Comparison of ENCODE assay signal across 15 cellular contexts in the genomic region with DNA sequence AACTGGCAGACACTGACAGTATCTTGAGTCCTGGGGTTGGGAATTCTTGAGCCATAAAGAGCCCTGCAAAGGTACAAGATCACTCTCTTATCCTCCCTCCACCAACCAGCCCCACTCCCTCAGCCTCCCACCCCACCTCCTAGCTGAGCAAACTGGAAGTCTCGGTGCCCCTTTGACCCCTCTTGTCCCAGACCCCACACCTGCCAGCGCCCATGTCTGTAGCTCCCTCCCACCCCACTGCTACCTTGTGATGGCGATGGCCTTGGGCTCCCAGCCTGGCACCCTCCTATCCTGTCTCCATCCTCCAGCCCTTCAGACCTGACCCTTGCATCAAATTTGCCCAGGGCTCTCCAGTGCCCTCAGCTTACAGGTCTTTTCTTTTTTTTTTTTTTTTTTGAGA. TPM values are rescaled to one million over a fixed set of nuclear protein-coding genes. Genes with fewer than 3 reads are reported as not detected.
A peak's percentile ranks its signal among the peaks of the same experiment; 100 is the strongest.
DNase-seq lines count a peak whose midpoint lies in the region; ATAC-seq and TF ChIP-seq lines count a peak whose summit lies in the region.
"Had no signal": no experiment of that assay in that cellular context is flagged by ENCODE, and none has a peak within 500 bp of the region (broad histone marks: within the 10 kb centered on the region; RNA-seq: fewer than 3 reads in every experiment).

No MANE protein-coding gene starts in this region.

- H3K9me3 Mint-ChIP-seq in natural killer cell treated with Interleukin-12 subunit alpha and Interleukin-12 subunit beta and Interleukin-15 and Interleukin-18, amount 100 ng/mL, for 72 hours, result no peaks in the 10 kb centered on the region
- H3K9me3 Mint-ChIP-seq in natural killer cell, result no peaks in the 10 kb centered on the region
- H3K9me3 Mint-ChIP-seq in WTC11, result no peaks in the 10 kb centered on the region

- intact Hi-C loops in natural killer cell (cut with micrococcal nuclease) (loop anchor here (10.0 kb wide), 1 partner anchor 639 kb away; the partner anchor contains the start of gene FAM136A), sciatic nerve (cut with DNase I) (no loop called here)

- H3K27ac Mint-ChIP-seq in natural killer cell treated with Interleukin-12 subunit alpha and Interleukin-12 subunit beta and Interleukin-15 and Interleukin-18, amount 100 ng/mL, for 72 hours, result peak overlapping the region in 1 of 2 donors; percentile 63
- H3K27ac Mint-ChIP-seq in natural killer cell (no peak overlapping the region), WTC11 (no peak overlapping the region)

- peak; percentile 55 for DNase-seq in natural killer cell treated with Interleukin-12 subunit alpha and Interleukin-12 subunit beta and Interleukin-15 and Interleukin-18, amount 100 ng/mL, for 72 hours (ENCODE audit: low spot score)
- DNase-seq in natural killer cell, result no peak
- peak; percentile 44 for DNase-seq in ecto neural progenitor cell (ENCODE audit: low spot score)
- DNase-seq in sciatic nerve (ENCODE audit: low spot score), result peak; percentile 42
- no peak for DNase-seq in activated gamma-delta T cell treated with Interleukin-2 at 50 U/mL for 16 hours
- no peak for DNase-seq in NCI-H2171 (lab: John Stamatoyannopoulos, UW)
- DNase-seq in WTC11 (ENCODE audit: low spot score), result no peak
- DNase-seq: ACHN, AML-193, HCEC 1CT, NCI-H1417 treated with DMSO at 0.1 percent for 48 hours, NCI-H187 treated with DMSO at 0.1 percent for 48 hours, NCI-H226, NCI-H524 treated with DMSO at 0.1 percent for 48 hours had no signal

- H3K27me3 Mint-ChIP-seq in natural killer cell treated with Interleukin-12 subunit alpha and Interleukin-12 subunit beta and Interleukin-15 and Interleukin-18, amount 100 ng/mL, for 72 hours, result peaks cover 11 to 17% of the 10 kb centered on the region in 2 donors
- H3K27me3 Mint-ChIP-seq in natural killer cell (ENCODE audit: low read depth in 2 of 2), result peaks cover 12 to 22% of the 10 kb centered on the region in 2 donors
- H3K27me3 Mint-ChIP-seq in WTC11 (ENCODE audit: low read depth), result peaks cover 84% of the 10 kb centered on the region

- H3K4me1 Mint-ChIP-seq in natural killer cell treated with Interleukin-12 subunit alpha and Interleukin-12 subunit beta and Interleukin-15 and Interleukin-18, amount 100 ng/mL, for 72 hours (ENCODE audit: low read depth in 2 of 2), result peaks cover 22 to 25% of the 10 kb centered on the region in 2 donors
- peaks cover 9 to 11% of the 10 kb centered on the region in 2 donors for H3K4me1 Mint-ChIP-seq in natural killer cell
- H3K4me1 Mint-ChIP-seq in WTC11, result peaks cover 25% of the 10 kb centered on the region

- no peaks in the 10 kb centered on the region for H3K36me3 Mint-ChIP-seq in natural killer cell treated with Interleukin-12 subunit alpha and Interleukin-12 subunit beta and Interleukin-15 and Interleukin-18, amount 100 ng/mL, for 72 hours
- no peaks in the 10 kb centered on the region for H3K36me3 Mint-ChIP-seq in natural killer cell
- no peaks in the 10 kb centered on the region for H3K36me3 Mint-ChIP-seq in WTC11

- no peak overlapping the region for H3K4me3 Mint-ChIP-seq in natural killer cell treated with Interleukin-12 subunit alpha and Interleukin-12 subunit beta and Interleukin-15 and Interleukin-18, amount 100 ng/mL, for 72 hours
- no peak overlapping the region for H3K4me3 Mint-ChIP-seq in natural killer cell
- no peak overlapping the region for H3K4me3 Mint-ChIP-seq in WTC11

- CTCF ChIA-PET in WTC11 (lab: Charles Lee), result interaction anchor here (0.7 to 8.0 kb wide), 6 partner anchors 19 to 479 kb away, joined by 3 to 159 read pairs (median 6); partner anchors contain the start of gene ADD2

- POLR2A ChIA-PET in WTC11 (lab: Charles Lee), result interaction anchor here (0.5 to 0.7 kb wide), 2 partner anchors 29 to 113 kb away, joined by 3 to 6 read pairs; no protein-coding TSS in a partner anchor

- ATAC-seq in natural killer cell treated with Interleukin-12 subunit alpha and Interleukin-12 subunit beta and Interleukin-15 and Interleukin-18, amount 100 ng/mL, for 72 hours, result no peak
- no peak for ATAC-seq in natural killer cell
- no peak for ATAC-seq in sciatic nerve
- no peak for ATAC-seq in WTC11
- ATAC-seq: Panc1 had no signal

- no peak for TF ChIP-seq CTCF in natural killer cell (IDR thresholded peaks at IDR 0.05)
- no peak for TF ChIP-seq CTCF in WTC11 (IDR thresholded peaks at IDR 0.05)

TF ChIP-seq in WTC11, 78 proteins besides CTCF, POLR2A, EP300 and RAD21 (continues in another document):
- TF ChIP-seq NFATC4 (CRISPR knock-in tag; IDR thresholded peaks at IDR 0.05), result no peak
- TF ChIP-seq, protein P1, sequence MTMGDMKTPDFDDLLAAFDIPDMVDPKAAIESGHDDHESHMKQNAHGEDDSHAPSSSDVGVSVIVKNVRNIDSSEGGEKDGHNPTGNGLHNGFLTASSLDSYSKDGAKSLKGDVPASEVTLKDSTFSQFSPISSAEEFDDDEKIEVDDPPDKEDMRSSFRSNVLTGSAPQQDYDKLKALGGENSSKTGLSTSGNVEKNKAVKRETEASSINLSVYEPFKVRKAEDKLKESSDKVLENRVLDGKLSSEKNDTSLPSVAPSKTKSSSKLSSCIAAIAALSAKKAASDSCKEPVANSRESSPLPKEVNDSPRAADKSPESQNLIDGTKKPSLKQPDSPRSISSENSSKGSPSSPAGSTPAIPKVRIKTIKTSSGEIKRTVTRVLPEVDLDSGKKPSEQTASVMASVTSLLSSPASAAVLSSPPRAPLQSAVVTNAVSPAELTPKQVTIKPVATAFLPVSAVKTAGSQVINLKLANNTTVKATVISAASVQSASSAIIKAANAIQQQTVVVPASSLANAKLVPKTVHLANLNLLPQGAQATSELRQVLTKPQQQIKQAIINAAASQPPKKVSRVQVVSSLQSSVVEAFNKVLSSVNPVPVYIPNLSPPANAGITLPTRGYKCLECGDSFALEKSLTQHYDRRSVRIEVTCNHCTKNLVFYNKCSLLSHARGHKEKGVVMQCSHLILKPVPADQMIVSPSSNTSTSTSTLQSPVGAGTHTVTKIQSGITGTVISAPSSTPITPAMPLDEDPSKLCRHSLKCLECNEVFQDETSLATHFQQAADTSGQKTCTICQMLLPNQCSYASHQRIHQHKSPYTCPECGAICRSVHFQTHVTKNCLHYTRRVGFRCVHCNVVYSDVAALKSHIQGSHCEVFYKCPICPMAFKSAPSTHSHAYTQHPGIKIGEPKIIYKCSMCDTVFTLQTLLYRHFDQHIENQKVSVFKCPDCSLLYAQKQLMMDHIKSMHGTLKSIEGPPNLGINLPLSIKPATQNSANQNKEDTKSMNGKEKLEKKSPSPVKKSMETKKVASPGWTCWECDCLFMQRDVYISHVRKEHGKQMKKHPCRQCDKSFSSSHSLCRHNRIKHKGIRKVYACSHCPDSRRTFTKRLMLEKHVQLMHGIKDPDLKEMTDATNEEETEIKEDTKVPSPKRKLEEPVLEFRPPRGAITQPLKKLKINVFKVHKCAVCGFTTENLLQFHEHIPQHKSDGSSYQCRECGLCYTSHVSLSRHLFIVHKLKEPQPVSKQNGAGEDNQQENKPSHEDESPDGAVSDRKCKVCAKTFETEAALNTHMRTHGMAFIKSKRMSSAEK (CRISPR knock-in tag; IDR thresholded peaks at IDR 0.05; ENCODE audit: borderline replicate concordance), result no peak
- no peak for TF ChIP-seq CREB1 (CRISPR knock-in tag; IDR thresholded peaks at IDR 0.05)
- TF ChIP-seq SMAD3 (CRISPR knock-in tag; IDR thresholded peaks at IDR 0.05; ENCODE audit: borderline replicate concordance), result no peak
- TF ChIP-seq GABPB1 (CRISPR knock-in tag; IDR thresholded peaks at IDR 0.05), result no peak
- no peak for TF ChIP-seq SMAD4 (CRISPR knock-in tag; IDR thresholded peaks at IDR 0.05)
- TF ChIP-seq, protein P2, sequence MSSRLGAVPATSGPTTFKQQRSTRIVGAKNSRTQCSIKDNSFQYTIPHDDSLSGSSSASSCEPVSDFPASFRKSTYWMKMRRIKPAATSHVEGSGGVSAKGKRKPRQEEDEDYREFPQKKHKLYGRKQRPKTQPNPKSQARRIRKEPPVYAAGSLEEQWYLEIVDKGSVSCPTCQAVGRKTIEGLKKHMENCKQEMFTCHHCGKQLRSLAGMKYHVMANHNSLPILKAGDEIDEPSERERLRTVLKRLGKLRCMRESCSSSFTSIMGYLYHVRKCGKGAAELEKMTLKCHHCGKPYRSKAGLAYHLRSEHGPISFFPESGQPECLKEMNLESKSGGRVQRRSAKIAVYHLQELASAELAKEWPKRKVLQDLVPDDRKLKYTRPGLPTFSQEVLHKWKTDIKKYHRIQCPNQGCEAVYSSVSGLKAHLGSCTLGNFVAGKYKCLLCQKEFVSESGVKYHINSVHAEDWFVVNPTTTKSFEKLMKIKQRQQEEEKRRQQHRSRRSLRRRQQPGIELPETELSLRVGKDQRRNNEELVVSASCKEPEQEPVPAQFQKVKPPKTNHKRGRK (CRISPR knock-in tag; IDR thresholded peaks at IDR 0.05; ENCODE audit: borderline replicate concordance), result no peak
- TF ChIP-seq RORB (CRISPR knock-in tag; IDR thresholded peaks at IDR 0.05), result no peak
- TF ChIP-seq, protein P3, sequence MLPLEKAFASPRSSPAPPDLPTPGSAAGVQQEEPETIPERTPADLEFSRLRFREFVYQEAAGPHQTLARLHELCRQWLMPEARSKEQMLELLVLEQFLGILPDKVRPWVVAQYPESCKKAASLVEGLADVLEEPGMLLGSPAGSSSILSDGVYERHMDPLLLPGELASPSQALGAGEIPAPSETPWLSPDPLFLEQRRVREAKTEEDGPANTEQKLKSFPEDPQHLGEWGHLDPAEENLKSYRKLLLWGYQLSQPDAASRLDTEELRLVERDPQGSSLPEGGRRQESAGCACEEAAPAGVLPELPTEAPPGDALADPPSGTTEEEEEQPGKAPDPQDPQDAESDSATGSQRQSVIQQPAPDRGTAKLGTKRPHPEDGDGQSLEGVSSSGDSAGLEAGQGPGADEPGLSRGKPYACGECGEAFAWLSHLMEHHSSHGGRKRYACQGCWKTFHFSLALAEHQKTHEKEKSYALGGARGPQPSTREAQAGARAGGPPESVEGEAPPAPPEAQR (CRISPR knock-in tag; IDR thresholded peaks at IDR 0.05), result no peak

RNA-seq across cellular contexts. Expression of gene ATP6V1B1, which starts 8.6 kb away (rescaled TPM):
- 1 to 10 TPM; 6.5 to 7.2 TPM for total RNA-seq in natural killer cell treated with Interleukin-12 subunit alpha and Interleukin-12 subunit beta and Interleukin-15 and Interleukin-18, amount 100 ng/mL, for 72 hours
- not detected for total RNA-seq in natural killer cell
- 1.3 TPM for total RNA-seq in sciatic nerve
- total RNA-seq in WTC11 (2021), result not detected in 3 replicates

RNA-seq across cellular contexts. Expression of gene ANKRD53, which starts 34.1 kb away (rescaled TPM):
- under 1 TPM in 1 of 2 donors, not detected in 1; 0.88 TPM for total RNA-seq in natural killer cell treated with Interleukin-12 subunit alpha and Interleukin-12 subunit beta and Interleukin-15 and Interleukin-18, amount 100 ng/mL, for 72 hours
- total RNA-seq in natural killer cell (1 to 10 TPM; 2.2 to 3.1 (median 2.5) TPM), sciatic nerve (2.2 TPM), WTC11 (2021) (0.39 to 0.81 TPM (median 0.80 TPM) in 3 replicates)

RNA-seq across cellular contexts. Expression of gene VAX2, which starts 43.9 kb away (rescaled TPM):
- 10 to 100 TPM in 1 of 2 donors, 1 to 10 TPM in 1; 8.4 to 15.8 TPM for total RNA-seq in natural killer cell treated with Interleukin-12 subunit alpha and Interleukin-12 subunit beta and Interleukin-15 and Interleukin-18, amount 100 ng/mL, for 72 hours
- total RNA-seq in natural killer cell, result not detected
- 1.9 TPM for total RNA-seq in sciatic nerve
- not detected in 3 replicates for total RNA-seq in WTC11 (2021)

RNA-seq across cellular contexts. Expression of gene TEX261, which starts 50.4 kb away (rescaled TPM):
- 10 to 100 TPM; 76.0 to 83.5 TPM for total RNA-seq in natural killer cell treated with Interleukin-12 subunit alpha and Interleukin-12 subunit beta and Interleukin-15 and Interleukin-18, amount 100 ng/mL, for 72 hours
- 10 to 100 TPM; 30.3 to 44.2 (median 43.2) TPM for total RNA-seq in natural killer cell
- total RNA-seq in sciatic nerve, result 52.7 TPM
- total RNA-seq in WTC11 (2021), result 15.2 to 18.3 TPM (median 17.0 TPM) in 3 replicates

Comparison
In these comparisons a context has a peak if more than half of its experiments do, and no peak if none do; other contexts are left out.
1. DNase-seq: peak in natural killer cell treated with Interleukin-12 subunit alpha and Interleukin-12 subunit beta and Interleukin-15 and Interleukin-18, amount 100 ng/mL, for 72 hours (single experiment), ecto neural progenitor cell (single experiment) and sciatic nerve (single experiment); none in natural killer cell (single experiment), activated gamma-delta T cell treated with Interleukin-2 at 50 U/mL for 16 hours (single experiment), NCI-H2171 (single experiment) and WTC11 (single experiment).